In the genomic region with DNA sequence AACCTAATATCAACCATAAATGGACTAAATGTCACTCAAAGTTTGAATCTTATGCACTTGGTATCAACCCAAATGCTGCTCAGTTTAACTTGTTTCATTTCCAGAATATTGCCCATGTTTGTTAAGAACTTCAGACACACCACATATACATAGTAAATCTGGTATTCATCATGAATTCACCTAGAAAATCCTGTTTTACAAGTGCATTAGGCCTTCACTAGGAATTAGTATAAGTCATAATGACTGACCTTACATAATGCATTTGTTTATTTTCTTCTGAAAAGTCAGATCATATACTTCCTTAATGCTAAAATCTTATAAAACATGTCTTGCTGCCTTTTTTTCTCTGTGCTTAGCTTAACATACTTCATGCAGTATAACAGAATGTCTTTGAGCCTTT, we compare ENCODE assay signal across 31 cellular contexts.
"Had no signal": no experiment of that assay in that cellular context is flagged by ENCODE, and none has a peak within 500 bp of the region (broad histone marks: within the 10 kb centered on the region; RNA-seq: fewer than 3 reads in every experiment).

No MANE protein-coding gene starts in this region.

- H3K4me2 ChIP-seq: hepatocyte had no signal

- H3K27ac ChIP-seq: adrenal gland, body of pancreas, cardiac muscle cell, colonic mucosa, gastroesophageal sphincter, heart right ventricle, hepatocyte, WERI-Rb-1 had no signal

- H3K79me2 ChIP-seq: hepatocyte had no signal

- DNase-seq: activated B cell treated with CpG ODN at 0.5 μM for 24 hours; activated CD4-positive, alpha-beta T cell treated with anti-CD3 and anti-CD28 coated beads for 48 hours; activated CD4-positive, alpha-beta T cell treated with anti-CD3 and anti-CD28 coated beads, Interleukin-2, amount 50 U/mL, for 1 hour; activated CD4-positive, alpha-beta T cell treated with anti-CD3 and anti-CD28 coated beads, Interleukin-2, amount 50 U/mL, for 48 hours; activated CD8-positive, alpha-beta memory T cell treated with anti-CD3 and anti-CD28 coated beads for 24 hours; activated CD8-positive, alpha-beta T cell treated with anti-CD3 and anti-CD28 coated beads for 36 hours; activated effector memory CD4-positive, alpha-beta T cell treated with anti-CD3 and anti-CD28 coated beads, Interleukin-2, amount 50 U/mL, for 16 hours; activated naive CD4-positive, alpha-beta T cell treated with anti-CD3 and anti-CD28 coated beads for 36 hours; activated naive CD8-positive, alpha-beta T cell treated with anti-CD3 and anti-CD28 coated beads for 36 hours; activated naive CD8-positive, alpha-beta T cell treated with anti-CD3 and anti-CD28 coated beads, Interleukin-2, amount 50 U/mL, for 24 hours; activated T-cell treated with anti-CD3 and anti-CD28 coated beads, Interleukin-2, amount 50 U/mL, for 48 hours; adrenal gland; amygdala; aorta; body of pancreas; central memory CD4-positive, alpha-beta T cell; cerebellar nuclear complex; colonic mucosa; effector CD8-positive, alpha-beta T cell; erythroblast; esophagus squamous epithelium; foreskin melanocyte; heart right ventricle; T-helper 1 cell; T-helper 17 cell; T1000; WERI-Rb-1 had no signal

- H2AFZ ChIP-seq: hepatocyte had no signal

- H3K4me3 ChIP-seq: adrenal gland, body of pancreas, cardiac muscle cell, colonic mucosa, esophagus squamous epithelium, gastroesophageal sphincter, heart right ventricle, hepatocyte had no signal

- H3K36me3 ChIP-seq: adrenal gland, cardiac muscle cell, colonic mucosa, esophagus squamous epithelium, WERI-Rb-1 had no signal

- H3K27me3 ChIP-seq: adrenal gland, body of pancreas, cardiac muscle cell, colonic mucosa, esophagus squamous epithelium, gastroesophageal sphincter, heart right ventricle, hepatocyte had no signal

- ATAC-seq: activated CD4-positive, CD25-positive, alpha-beta regulatory T cell treated with anti-CD3 and anti-CD28 coated beads, Interleukin-2, amount 50 U/mL, for 24 hours; activated CD8-positive, alpha-beta T cell treated with anti-CD3 and anti-CD28 coated beads for 36 hours; activated naive CD8-positive, alpha-beta T cell treated with anti-CD3 and anti-CD28 coated beads, Interleukin-2, amount 50 U/mL, for 24 hours; body of pancreas; gastroesophageal sphincter; heart right ventricle; T-helper 17 cell had no signal

- H3K4me1 ChIP-seq: adrenal gland, body of pancreas, colonic mucosa, gastroesophageal sphincter, heart right ventricle had no signal

- H3K9me3 ChIP-seq: adrenal gland, body of pancreas, colonic mucosa had no signal
